9 cellular contexts compared by ENCODE assay signal in genomic region chr3:72661115-72661457, GRCh38.
DNase-seq lines count a peak whose midpoint lies in the region; ATAC-seq and TF ChIP-seq lines count a peak whose summit lies in the region.
"Had no signal": no experiment of that assay in that cellular context is flagged by ENCODE, and none has a peak within 500 bp of the region (broad histone marks: within the 10 kb centered on the region; RNA-seq: fewer than 3 reads in every experiment).

No MANE protein-coding gene starts in this region.

- ATAC-seq in HG02763 (IDR thresholded peaks at IDR 0.05; ENCODE audit: unreplicated experiment) (no peak), GM18498 (IDR thresholded peaks at IDR 0.05; ENCODE audit: unreplicated experiment) (no peak)

- DNase-seq in NCI-H2029 (lab: John Stamatoyannopoulos, UW) (peak; percentile 76), cerebellar nuclear complex (lab: John Stamatoyannopoulos, UW) (peak; percentile 56 to 85), medulla oblongata (ENCODE audit: extremely low spot score) (peak; percentile 61), NCI-H526 treated with DMSO at 0.1 percent for 48 hours (lab: John Stamatoyannopoulos, UW) (no peak)
- DNase-seq in activated CD8-positive, alpha-beta memory T cell treated with anti-CD3 and anti-CD28 coated beads, Interleukin-2, amount 50 U/mL, for 4 hours, result no peak

- peak overlapping the region; percentile 70 for H3K27ac ChIP-seq in C4-2B
- H3K27ac ChIP-seq: KMS-11 had no signal

- no peak for TF ChIP-seq CTCF in C4-2B (conservative IDR thresholded peaks at IDR 0.05)

Comparison
In these comparisons a context has a peak if more than half of its experiments do, and no peak if none do; other contexts are left out.
1. DNase-seq: peak in NCI-H2029 (single experiment), cerebellar nuclear complex (2 of 2) and medulla oblongata (single experiment); none in NCI-H526 treated with DMSO at 0.1 percent for 48 hours (single experiment) and activated CD8-positive, alpha-beta memory T cell treated with anti-CD3 and anti-CD28 coated beads, Interleukin-2, amount 50 U/mL, for 4 hours (single experiment).